Comparison of ENCODE assay signal across 1 cellular context in genomic region chr1:63327417-63328139, GRCh38.
TF ChIP-seq lines count a peak whose summit lies in the region.

No MANE protein-coding gene starts in this region.

TF ChIP-seq in GM12878, 131 proteins besides CTCF, POLR2A, EP300 and RAD21 (continued from another document):
- no peak for TF ChIP-seq USF2 (IDR thresholded peaks at IDR 0.05; ENCODE audit: borderline replicate concordance, low read depth, low read length)
- 0 out of 2 replicates have a peak, but pooled peaks have one; percentile 81 for TF ChIP-seq EZH2 (IDR thresholded peaks at IDR 0.05; ENCODE audit: borderline replicate concordance, control insufficient read depth, low read depth, low read length)
- TF ChIP-seq SREBF1 (IDR thresholded peaks at IDR 0.05; ENCODE audit: low read length), result no peak
- TF ChIP-seq HSF1 (IDR thresholded peaks at IDR 0.05; ENCODE audit: low read depth, low read length), result 0 out of 2 replicates have a peak, but pooled peaks have one; percentile 35
- TF ChIP-seq DPF2 (IDR thresholded peaks at IDR 0.05), result no peak
- no peak for TF ChIP-seq ZBTB11 (CRISPR knock-in tag; IDR thresholded peaks at IDR 0.05)
- TF ChIP-seq E2F4 (IDR thresholded peaks at IDR 0.05; ENCODE audit: low read depth, low read length), result no peak
- no peak for TF ChIP-seq GABPA (IDR thresholded peaks at IDR 0.05; ENCODE audit: low read depth)
- TF ChIP-seq IRF4 (IDR thresholded peaks at IDR 0.05; ENCODE audit: low read depth, low read length), result no peak
- no peak for TF ChIP-seq ZNF687 (IDR thresholded peaks at IDR 0.05)
- no peak for TF ChIP-seq SIN3A (IDR thresholded peaks at IDR 0.05; ENCODE audit: low read depth, low read length)
- TF ChIP-seq ZBTB40 (IDR thresholded peaks at IDR 0.05; ENCODE audit: borderline replicate concordance), result peak; percentile 40; the same call in 1 of the 2 replicates
- TF ChIP-seq RUNX3 (IDR thresholded peaks at IDR 0.05; ENCODE audit: low read length), result peak; percentile 81
- TF ChIP-seq CBFB (IDR thresholded peaks at IDR 0.05; ENCODE audit: low read depth), result peak; percentile 48; the same call in 1 of the 2 replicates
